ENCODE assay signal across 28 cellular contexts in genomic region chr9:16672501-16672900, GRCh38.
"Had no signal": no experiment of that assay in that cellular context is flagged by ENCODE, and none has a peak within 500 bp of the region (broad histone marks: within the 10 kb centered on the region; RNA-seq: fewer than 3 reads in every experiment).

No MANE protein-coding gene starts in this region.

- H3K9me3 Mint-ChIP-seq: nephron progenitor cell; stimulated activated naive B cell treated with anti-CD40 and anti-IgM and Interleukin-4, amounts not matched to agents 10 μg/mL and 1 μg/mL and 100 μg/mL, for 72 hours had no signal

- H3K27ac ChIP-seq: body of pancreas, cardiac muscle cell, coronary artery, dorsolateral prefrontal cortex, gastroesophageal sphincter, hepatocyte, neutrophil, pancreas, right atrium auricular region, stomach, thyroid gland, upper lobe of left lung, vagina had no signal

- DNase-seq: activated CD4-positive, alpha-beta T cell treated with anti-CD3 and anti-CD28 coated beads for 36 hours; activated CD4-positive, CD25-positive, alpha-beta regulatory T cell; activated effector memory CD4-positive, alpha-beta T cell treated with Interleukin-2 at 50 U/mL for 16 hours; activated naive CD4-positive, alpha-beta T cell treated with Interleukin-2 at 50 U/mL for 16 hours; anterior cingulate cortex; body of pancreas; dorsolateral prefrontal cortex; effector memory CD4-positive, alpha-beta T cell; islet precursor cell; left cardiac atrium; left ventricle myocardium superior; nephron progenitor cell; pancreas; stimulated activated CD4-positive, alpha-beta T cell treated with anti-CD3 and anti-CD28 coated beads, Interleukin-15, amount 100 ng/mL, for 24 hours; stimulated activated CD4-positive, alpha-beta T cell treated with anti-CD3 and anti-CD28 coated beads, Interleukin-2, amount 100 ng/mL, for 24 hours; stimulated activated naive B cell treated with anti-CD40 and anti-IgM and Interleukin-4, amounts not matched to agents 10 μg/mL and 1 μg/mL and 100 μg/mL, for 72 hours; stomach; thyroid gland; upper lobe of left lung had no signal

- H3K27ac Mint-ChIP-seq: activated CD4-positive, alpha-beta T cell treated with anti-CD3 and anti-CD28 coated beads for 36 hours; activated naive CD8-positive, alpha-beta T cell; nephron progenitor cell; stimulated activated naive B cell treated with anti-CD40 and anti-IgM and Interleukin-4, amounts not matched to agents 10 μg/mL and 1 μg/mL and 100 μg/mL, for 72 hours had no signal

- H3K4me1 Mint-ChIP-seq: activated CD4-positive, alpha-beta T cell treated with anti-CD3 and anti-CD28 coated beads for 36 hours; stimulated activated naive B cell treated with anti-CD40 and anti-IgM and Interleukin-4, amounts not matched to agents 10 μg/mL and 1 μg/mL and 100 μg/mL, for 72 hours had no signal

- H3K4me2 ChIP-seq: hepatocyte, smooth muscle cell had no signal

- FAIRE-seq: pancreas had no signal

- H3K27me3 ChIP-seq: body of pancreas, gastroesophageal sphincter, hepatocyte, neutrophil, pancreas, right atrium auricular region, stomach, thyroid gland, upper lobe of left lung, vagina had no signal

- H3K4me1 ChIP-seq: body of pancreas, pancreas, right atrium auricular region, upper lobe of left lung, vagina had no signal

- H3K9me3 ChIP-seq: body of pancreas, gastroesophageal sphincter, neutrophil, pancreas, right atrium auricular region, stomach, thyroid gland, upper lobe of left lung, vagina had no signal

- ATAC-seq: activated CD4-positive, alpha-beta T cell treated with anti-CD3 and anti-CD28 coated beads for 36 hours; body of pancreas; gastroesophageal sphincter; left cardiac atrium; left ventricle myocardium superior; pancreas; stimulated activated naive B cell treated with anti-CD40 and anti-IgM and Interleukin-4, amounts not matched to agents 10 μg/mL and 1 μg/mL and 100 μg/mL, for 72 hours had no signal

- H3K36me3 ChIP-seq: cardiac muscle cell, gastroesophageal sphincter, neutrophil, pancreas, right atrium auricular region, stomach, thyroid gland, upper lobe of left lung, vagina had no signal

- H3K27me3 Mint-ChIP-seq: activated CD4-positive, alpha-beta T cell treated with anti-CD3 and anti-CD28 coated beads for 36 hours; stimulated activated naive B cell treated with anti-CD40 and anti-IgM and Interleukin-4, amounts not matched to agents 10 μg/mL and 1 μg/mL and 100 μg/mL, for 72 hours had no signal

- H3K36me3 Mint-ChIP-seq: activated naive CD8-positive, alpha-beta T cell; stimulated activated naive B cell treated with anti-CD40 and anti-IgM and Interleukin-4, amounts not matched to agents 10 μg/mL and 1 μg/mL and 100 μg/mL, for 72 hours had no signal

- H3K4me3 Mint-ChIP-seq: activated CD4-positive, alpha-beta T cell treated with anti-CD3 and anti-CD28 coated beads for 36 hours; activated naive CD8-positive, alpha-beta T cell; nephron progenitor cell; stimulated activated naive B cell treated with anti-CD40 and anti-IgM and Interleukin-4, amounts not matched to agents 10 μg/mL and 1 μg/mL and 100 μg/mL, for 72 hours had no signal

- H3K4me3 ChIP-seq: body of pancreas, cardiac muscle cell, coronary artery, dorsolateral prefrontal cortex, gastroesophageal sphincter, hepatocyte, pancreas, right atrium auricular region, smooth muscle cell, stomach, thyroid gland, upper lobe of left lung, vagina had no signal

- H2AFZ ChIP-seq: hepatocyte had no signal
